In the genomic region with DNA sequence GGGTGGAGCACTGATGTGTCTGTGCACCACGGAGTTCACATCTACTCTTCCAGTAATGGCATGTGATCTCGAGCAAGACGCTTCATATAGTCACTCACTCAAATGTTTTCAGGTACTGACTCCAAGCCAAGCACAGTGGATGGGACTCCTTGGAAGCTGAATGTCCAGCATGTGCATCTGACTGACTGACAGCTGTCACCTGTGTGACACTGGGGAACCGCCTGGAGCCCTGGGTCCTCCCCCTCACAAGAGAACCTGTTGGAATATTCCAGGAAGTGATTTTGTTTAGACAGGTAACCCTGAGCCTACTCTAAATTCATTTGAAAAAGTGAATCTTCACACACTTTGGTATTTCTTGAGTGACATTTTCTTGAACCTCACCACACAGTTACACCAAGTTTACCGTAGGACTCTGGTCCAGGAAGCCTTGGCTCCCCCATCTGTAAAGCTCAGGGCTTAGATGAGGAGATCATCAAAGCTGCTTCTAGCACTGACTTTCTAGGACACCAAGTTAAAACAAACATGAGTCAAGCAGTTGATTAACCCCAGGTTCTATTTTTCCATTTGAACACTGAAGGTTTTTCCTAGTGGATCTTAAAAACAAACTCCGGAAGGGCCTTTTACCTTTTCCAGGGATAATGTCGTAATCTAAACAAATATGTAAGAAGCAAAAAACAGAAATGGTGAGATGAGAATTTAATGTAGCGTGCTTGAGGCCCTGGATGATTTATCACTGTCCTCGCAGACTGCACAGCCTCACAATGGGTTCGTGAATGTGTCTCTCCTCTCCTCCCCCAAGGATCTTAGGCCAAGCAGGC, we compare ENCODE assay signal across 1 cellular context.
TF ChIP-seq lines count a peak whose summit lies in the region.

No MANE protein-coding gene starts in this region.

TF ChIP-seq in HepG2, 621 proteins besides CTCF, POLR2A, EP300 and RAD21 (continued from another document):
- no peak for TF ChIP-seq CBFB (CRISPR knock-in tag; IDR thresholded peaks at IDR 0.05)
- TF ChIP-seq REXO4 (CRISPR knock-in tag; IDR thresholded peaks at IDR 0.05; ENCODE audit: borderline replicate concordance) = no peak
- TF ChIP-seq TARDBP (CRISPR knock-in tag; IDR thresholded peaks at IDR 0.05) = no peak
- TF ChIP-seq MXD4 (CRISPR knock-in tag; IDR thresholded peaks at IDR 0.05) = no peak
- TF ChIP-seq, protein P1, sequence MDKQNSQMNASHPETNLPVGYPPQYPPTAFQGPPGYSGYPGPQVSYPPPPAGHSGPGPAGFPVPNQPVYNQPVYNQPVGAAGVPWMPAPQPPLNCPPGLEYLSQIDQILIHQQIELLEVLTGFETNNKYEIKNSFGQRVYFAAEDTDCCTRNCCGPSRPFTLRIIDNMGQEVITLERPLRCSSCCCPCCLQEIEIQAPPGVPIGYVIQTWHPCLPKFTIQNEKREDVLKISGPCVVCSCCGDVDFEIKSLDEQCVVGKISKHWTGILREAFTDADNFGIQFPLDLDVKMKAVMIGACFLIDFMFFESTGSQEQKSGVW (CRISPR knock-in tag; IDR thresholded peaks at IDR 0.05; ENCODE audit: borderline replicate concordance) = no peak
- no peak for TF ChIP-seq NR3C1 (CRISPR knock-in tag; IDR thresholded peaks at IDR 0.05)
- no peak for TF ChIP-seq ZNF501 (CRISPR knock-in tag; IDR thresholded peaks at IDR 0.05)
- peak; percentile 98 for TF ChIP-seq BCL6 (CRISPR knock-in tag; IDR thresholded peaks at IDR 0.05)
- TF ChIP-seq DNMT3B (CRISPR knock-in tag; conservative IDR thresholded peaks at IDR 0.05) = no peak
- no peak for TF ChIP-seq ZNF660 (CRISPR knock-in tag; IDR thresholded peaks at IDR 0.05; ENCODE audit: borderline replicate concordance, low read depth)
- TF ChIP-seq, protein P2, sequence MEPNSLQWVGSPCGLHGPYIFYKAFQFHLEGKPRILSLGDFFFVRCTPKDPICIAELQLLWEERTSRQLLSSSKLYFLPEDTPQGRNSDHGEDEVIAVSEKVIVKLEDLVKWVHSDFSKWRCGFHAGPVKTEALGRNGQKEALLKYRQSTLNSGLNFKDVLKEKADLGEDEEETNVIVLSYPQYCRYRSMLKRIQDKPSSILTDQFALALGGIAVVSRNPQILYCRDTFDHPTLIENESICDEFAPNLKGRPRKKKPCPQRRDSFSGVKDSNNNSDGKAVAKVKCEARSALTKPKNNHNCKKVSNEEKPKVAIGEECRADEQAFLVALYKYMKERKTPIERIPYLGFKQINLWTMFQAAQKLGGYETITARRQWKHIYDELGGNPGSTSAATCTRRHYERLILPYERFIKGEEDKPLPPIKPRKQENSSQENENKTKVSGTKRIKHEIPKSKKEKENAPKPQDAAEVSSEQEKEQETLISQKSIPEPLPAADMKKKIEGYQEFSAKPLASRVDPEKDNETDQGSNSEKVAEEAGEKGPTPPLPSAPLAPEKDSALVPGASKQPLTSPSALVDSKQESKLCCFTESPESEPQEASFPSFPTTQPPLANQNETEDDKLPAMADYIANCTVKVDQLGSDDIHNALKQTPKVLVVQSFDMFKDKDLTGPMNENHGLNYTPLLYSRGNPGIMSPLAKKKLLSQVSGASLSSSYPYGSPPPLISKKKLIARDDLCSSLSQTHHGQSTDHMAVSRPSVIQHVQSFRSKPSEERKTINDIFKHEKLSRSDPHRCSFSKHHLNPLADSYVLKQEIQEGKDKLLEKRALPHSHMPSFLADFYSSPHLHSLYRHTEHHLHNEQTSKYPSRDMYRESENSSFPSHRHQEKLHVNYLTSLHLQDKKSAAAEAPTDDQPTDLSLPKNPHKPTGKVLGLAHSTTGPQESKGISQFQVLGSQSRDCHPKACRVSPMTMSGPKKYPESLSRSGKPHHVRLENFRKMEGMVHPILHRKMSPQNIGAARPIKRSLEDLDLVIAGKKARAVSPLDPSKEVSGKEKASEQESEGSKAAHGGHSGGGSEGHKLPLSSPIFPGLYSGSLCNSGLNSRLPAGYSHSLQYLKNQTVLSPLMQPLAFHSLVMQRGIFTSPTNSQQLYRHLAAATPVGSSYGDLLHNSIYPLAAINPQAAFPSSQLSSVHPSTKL (CRISPR knock-in tag; IDR thresholded peaks at IDR 0.05) = peak; percentile 77; the same call in 1 of the 2 replicates
- peak; percentile 1; the same call in 1 of the 2 replicates for TF ChIP-seq CEBPB (IDR thresholded peaks at IDR 0.05; ENCODE audit: borderline replicate concordance, low read depth, low read length)
- TF ChIP-seq ZNF256 (CRISPR knock-in tag; conservative IDR thresholded peaks at IDR 0.05) = no peak
- TF ChIP-seq, protein P3, sequence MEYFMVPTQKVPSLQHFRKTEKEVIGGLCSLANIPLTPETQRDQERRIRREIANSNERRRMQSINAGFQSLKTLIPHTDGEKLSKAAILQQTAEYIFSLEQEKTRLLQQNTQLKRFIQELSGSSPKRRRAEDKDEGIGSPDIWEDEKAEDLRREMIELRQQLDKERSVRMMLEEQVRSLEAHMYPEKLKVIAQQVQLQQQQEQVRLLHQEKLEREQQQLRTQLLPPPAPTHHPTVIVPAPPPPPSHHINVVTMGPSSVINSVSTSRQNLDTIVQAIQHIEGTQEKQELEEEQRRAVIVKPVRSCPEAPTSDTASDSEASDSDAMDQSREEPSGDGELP (IDR thresholded peaks at IDR 0.05; ENCODE audit: borderline replicate concordance, low read depth) = no peak
- TF ChIP-seq, protein P4, sequence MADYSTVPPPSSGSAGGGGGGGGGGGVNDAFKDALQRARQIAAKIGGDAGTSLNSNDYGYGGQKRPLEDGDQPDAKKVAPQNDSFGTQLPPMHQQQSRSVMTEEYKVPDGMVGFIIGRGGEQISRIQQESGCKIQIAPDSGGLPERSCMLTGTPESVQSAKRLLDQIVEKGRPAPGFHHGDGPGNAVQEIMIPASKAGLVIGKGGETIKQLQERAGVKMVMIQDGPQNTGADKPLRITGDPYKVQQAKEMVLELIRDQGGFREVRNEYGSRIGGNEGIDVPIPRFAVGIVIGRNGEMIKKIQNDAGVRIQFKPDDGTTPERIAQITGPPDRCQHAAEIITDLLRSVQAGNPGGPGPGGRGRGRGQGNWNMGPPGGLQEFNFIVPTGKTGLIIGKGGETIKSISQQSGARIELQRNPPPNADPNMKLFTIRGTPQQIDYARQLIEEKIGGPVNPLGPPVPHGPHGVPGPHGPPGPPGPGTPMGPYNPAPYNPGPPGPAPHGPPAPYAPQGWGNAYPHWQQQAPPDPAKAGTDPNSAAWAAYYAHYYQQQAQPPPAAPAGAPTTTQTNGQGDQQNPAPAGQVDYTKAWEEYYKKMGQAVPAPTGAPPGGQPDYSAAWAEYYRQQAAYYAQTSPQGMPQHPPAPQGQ (CRISPR knock-in tag; IDR thresholded peaks at IDR 0.05; ENCODE audit: borderline replicate concordance) = no peak
- no peak for TF ChIP-seq MATR3 (CRISPR knock-in tag; IDR thresholded peaks at IDR 0.05)
- TF ChIP-seq, protein P5, sequence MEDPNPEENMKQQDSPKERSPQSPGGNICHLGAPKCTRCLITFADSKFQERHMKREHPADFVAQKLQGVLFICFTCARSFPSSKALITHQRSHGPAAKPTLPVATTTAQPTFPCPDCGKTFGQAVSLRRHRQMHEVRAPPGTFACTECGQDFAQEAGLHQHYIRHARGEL (CRISPR knock-in tag; IDR thresholded peaks at IDR 0.05) = no peak
- peak; percentile 84 for TF ChIP-seq RARA (CRISPR knock-in tag; IDR thresholded peaks at IDR 0.05)
- no peak for TF ChIP-seq ZNF749 (CRISPR knock-in tag; IDR thresholded peaks at IDR 0.05; ENCODE audit: borderline replicate concordance)
- 0 out of 4 replicates have a peak, but pooled peaks of 1 of the 2 experiments have one; percentile 36 for TF ChIP-seq KLF16 (CRISPR knock-in tag; IDR thresholded peaks at IDR 0.05)
- no peak for TF ChIP-seq ZFX (CRISPR knock-in tag; IDR thresholded peaks at IDR 0.05; ENCODE audit: low read depth)
- peak; percentile 58; the same call in 1 of the 2 replicates for TF ChIP-seq HHEX (CRISPR knock-in tag; IDR thresholded peaks at IDR 0.05)
- no peak for TF ChIP-seq ZNF121 (CRISPR knock-in tag; IDR thresholded peaks at IDR 0.05)
- no peak for TF ChIP-seq TCF7L2 (IDR thresholded peaks at IDR 0.05; ENCODE audit: low read depth, low read length)
- no peak for TF ChIP-seq ZNF614 (CRISPR knock-in tag; IDR thresholded peaks at IDR 0.05; ENCODE audit: borderline replicate concordance)
